In the genomic region with DNA sequence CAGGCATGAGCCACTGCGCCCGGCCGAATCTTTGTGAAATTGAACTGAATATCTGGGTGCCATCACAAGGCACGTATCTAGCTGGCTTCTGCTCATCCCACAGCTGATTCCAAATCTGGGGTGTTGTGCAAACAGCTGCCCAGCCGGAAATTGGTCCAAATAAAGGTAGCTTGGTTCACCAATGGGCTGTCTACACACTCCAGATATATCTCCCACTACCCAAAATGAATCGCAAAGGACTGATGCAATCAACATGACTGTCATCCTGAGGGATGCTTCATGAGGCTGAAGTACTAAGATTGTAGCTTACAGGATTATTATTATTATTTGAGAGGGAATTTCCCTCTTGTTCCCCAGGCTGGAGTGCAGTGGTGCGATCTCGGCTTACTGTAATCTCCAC, we compare ENCODE assay signal across 17 cellular contexts. TPM values are rescaled to one million over a fixed set of nuclear protein-coding genes. Genes with fewer than 3 reads are reported as not detected.
DNase-seq lines count a peak whose midpoint lies in the region; TF ChIP-seq lines count a peak whose summit lies in the region.
"Had no signal": no experiment of that assay in that cellular context is flagged by ENCODE, and none has a peak within 500 bp of the region (broad histone marks: within the 10 kb centered on the region; RNA-seq: fewer than 3 reads in every experiment).

No MANE protein-coding gene starts in this region.

- H3K27ac ChIP-seq in RWPE1 (peak overlapping the region; percentile 72), esophagus squamous epithelium (peak overlapping the region in 3 of 4 donors; percentile 44 to 62 (median 44)), temporal lobe (ENCODE audit: low read depth, low read length) (peak overlapping the region; percentile 63)
- H3K27ac ChIP-seq: lower lobe of right lung, transverse colon had no signal

- H3K4me3 Mint-ChIP-seq in HFFc6, result no peak overlapping the region; the same call in 1 of the 2 replicates
- no peak overlapping the region for H3K4me3 Mint-ChIP-seq in activated T-helper 2 cell treated with anti-CD3 and anti-CD28 coated beads, Interferon-gamma antibody, Interleukin-2, Interleukin-4, amounts not matched to agents 10 μg/mL and 5 μg/mL and 100 μg/mL, durations not matched to agents 14 hours and 24 hours and 36 hours (ENCODE audit: low read depth)
- H3K4me3 Mint-ChIP-seq: activated naive CD4-positive, alpha-beta T cell treated with anti-CD3 and anti-CD28 coated beads, Interleukin-2, amount 10 ng/mL, durations not matched to agents 7 days and 5 days; IgD-negative memory B cell had no signal

- H3K27me3 ChIP-seq in esophagus squamous epithelium, result no peaks in the 10 kb centered on the region
- H3K27me3 ChIP-seq: MG63, transverse colon had no signal

- CTCF ChIA-PET in RWPE1 (lab: Yijun Ruan, JAX), result interaction anchor here (0.7 to 3.1 kb wide), 4 partner anchors 14 to 56 kb away, joined by 3 to 25 read pairs (median 4); no protein-coding TSS in a partner anchor

- H3K36me3 ChIP-seq in esophagus squamous epithelium, result peaks cover 0 to 2% (median 0%) of the 10 kb centered on the region in 3 donors
- H3K36me3 ChIP-seq: lower lobe of right lung, transverse colon had no signal

- peaks cover 60% of the 10 kb centered on the region for H3K4me1 Mint-ChIP-seq in HFFc6 (ENCODE audit: low read depth)
- H3K4me1 Mint-ChIP-seq in activated T-helper 2 cell treated with anti-CD3 and anti-CD28 coated beads, Interferon-gamma antibody, Interleukin-2, Interleukin-4, amounts not matched to agents 10 μg/mL and 5 μg/mL and 100 μg/mL, durations not matched to agents 14 hours and 24 hours and 36 hours (ENCODE audit: low read depth), result no peaks in the 10 kb centered on the region

- no peak for TF ChIP-seq CTCF in HFFc6 (IDR thresholded peaks at IDR 0.05)
- no peak for TF ChIP-seq CTCF in RWPE1 (conservative IDR thresholded peaks at IDR 0.05; ENCODE audit: low read depth)
- TF ChIP-seq CTCF in esophagus squamous epithelium (IDR thresholded peaks at IDR 0.05), result no peak

- peaks cover 0 to 27% (median 10%) of the 10 kb centered on the region in 3 donors for H3K4me1 ChIP-seq in esophagus squamous epithelium

- 0 out of 2 replicates have a peak, but pooled peaks cover 3% of the 10 kb centered on the region for H3K36me3 Mint-ChIP-seq in HFFc6 (ENCODE audit: low read depth)
- H3K36me3 Mint-ChIP-seq in activated T-helper 2 cell treated with anti-CD3 and anti-CD28 coated beads, Interferon-gamma antibody, Interleukin-2, Interleukin-4, amounts not matched to agents 10 μg/mL and 5 μg/mL and 100 μg/mL, durations not matched to agents 14 hours and 24 hours and 36 hours (ENCODE audit: low read depth), result no peaks in the 10 kb centered on the region
- H3K36me3 Mint-ChIP-seq: activated naive CD4-positive, alpha-beta T cell treated with anti-CD3 and anti-CD28 coated beads, Interleukin-2, amount 10 ng/mL, durations not matched to agents 7 days and 5 days; IgD-negative memory B cell had no signal

- no peak for DNase-seq in HFFc6
- DNase-seq in RWPE1 (ENCODE audit: low spot score), result no peak
- no peak for DNase-seq in esophagus squamous epithelium (lab: John Stamatoyannopoulos, UW)
- DNase-seq in activated T-helper 2 cell treated with anti-CD3 and anti-CD28 coated beads, Interferon-gamma antibody, Interleukin-2, Interleukin-4, amounts not matched to agents 10 μg/mL and 5 μg/mL and 100 μg/mL, durations not matched to agents 14 hours and 24 hours and 36 hours (ENCODE audit: low spot score), result no peak
- DNase-seq in NCI-H2227 treated with DMSO at 0.1 percent for 48 hours (lab: John Stamatoyannopoulos, UW), result no peak
- DNase-seq in C1 segment of cervical spinal cord (lab: John Stamatoyannopoulos, UW), result no peak
- DNase-seq in effector CD4-positive, alpha-beta T cell, result no peak
- DNase-seq: aorta; central memory CD4-positive, alpha-beta T cell; lower lobe of right lung; Right ventricle myocardium superior; stimulated activated naive CD4-positive, alpha-beta T cell treated with Interleukin-2 at 50 U/mL for 16 hours had no signal

- H3K9me3 ChIP-seq in esophagus squamous epithelium, result no peaks in the 10 kb centered on the region
- H3K9me3 ChIP-seq: lower lobe of right lung, MG63, transverse colon had no signal

- WGBS in esophagus squamous epithelium, 2 donors, result 77 to 80% methylated on average over 5 to 8 of the region's 8 CpGs

- intact Hi-C loops in esophagus squamous epithelium (cut with DNase I), result no loop called here
- intact Hi-C loops in activated T-helper 2 cell treated with anti-CD3 and anti-CD28 coated beads, Interferon-gamma antibody, Interleukin-2, Interleukin-4, amounts not matched to agents 10 μg/mL and 5 μg/mL and 100 μg/mL, durations not matched to agents 14 hours and 24 hours and 36 hours (cut with micrococcal nuclease), result no loop called here

- POLR2A ChIA-PET in RWPE1 (lab: Yijun Ruan, JAX; ENCODE audit: low non-redundant PET), result no interaction called here

- H3K27me3 Mint-ChIP-seq in HFFc6 (ENCODE audit: insufficient read depth), result no peaks in the 10 kb centered on the region; the same call in 1 of the 2 replicates
- H3K27me3 Mint-ChIP-seq in activated T-helper 2 cell treated with anti-CD3 and anti-CD28 coated beads, Interferon-gamma antibody, Interleukin-2, Interleukin-4, amounts not matched to agents 10 μg/mL and 5 μg/mL and 100 μg/mL, durations not matched to agents 14 hours and 24 hours and 36 hours (ENCODE audit: low read depth), result peaks cover 6% of the 10 kb centered on the region

- peak overlapping the region; percentile 84 for H3K27ac Mint-ChIP-seq in HFFc6
- H3K27ac Mint-ChIP-seq in activated T-helper 2 cell treated with anti-CD3 and anti-CD28 coated beads, Interferon-gamma antibody, Interleukin-2, Interleukin-4, amounts not matched to agents 10 μg/mL and 5 μg/mL and 100 μg/mL, durations not matched to agents 14 hours and 24 hours and 36 hours, result no peak overlapping the region
- H3K27ac Mint-ChIP-seq: activated naive CD4-positive, alpha-beta T cell treated with anti-CD3 and anti-CD28 coated beads, Interleukin-2, amount 10 ng/mL, durations not matched to agents 7 days and 5 days; IgD-negative memory B cell had no signal

- no peak overlapping the region for H3K4me3 ChIP-seq in esophagus squamous epithelium
- H3K4me3 ChIP-seq: lower lobe of right lung, MG63, transverse colon had no signal

- no peaks in the 10 kb centered on the region for H3K9me3 Mint-ChIP-seq in HFFc6
- no peaks in the 10 kb centered on the region for H3K9me3 Mint-ChIP-seq in activated T-helper 2 cell treated with anti-CD3 and anti-CD28 coated beads, Interferon-gamma antibody, Interleukin-2, Interleukin-4, amounts not matched to agents 10 μg/mL and 5 μg/mL and 100 μg/mL, durations not matched to agents 14 hours and 24 hours and 36 hours
- H3K9me3 Mint-ChIP-seq: activated naive CD4-positive, alpha-beta T cell treated with anti-CD3 and anti-CD28 coated beads, Interleukin-2, amount 10 ng/mL, durations not matched to agents 7 days and 5 days; IgD-negative memory B cell had no signal

- no peak for TF ChIP-seq POLR2A in esophagus squamous epithelium (IDR thresholded peaks at IDR 0.05)

RNA-seq across cellular contexts. Expression of gene LARP6, which starts 28.1 kb away (rescaled TPM):
- 100 to 1,000 TPM; 105 to 121 (median 115) TPM for total RNA-seq in HFFc6 (2021; fragmentation: NEBNext Ultra II Directional; extraction: Animal tissue kit (Norgen Biotek cat#: 25700))
- 10 to 100 TPM in 1 of 4 donors, 1 to 10 TPM in 2, under 1 TPM in 1; 0.30 to 18.7 (median 2.8) TPM for total RNA-seq in esophagus squamous epithelium
- total RNA-seq in temporal lobe, result 10.8 TPM
- total RNA-seq in activated T-helper 2 cell treated with anti-CD3 and anti-CD28 coated beads, Interferon-gamma antibody, Interleukin-2, Interleukin-4, amounts not matched to agents 10 μg/mL and 5 μg/mL and 100 μg/mL, durations not matched to agents 14 hours and 24 hours and 36 hours, result not detected in 2 replicates
